In the genomic region with DNA sequence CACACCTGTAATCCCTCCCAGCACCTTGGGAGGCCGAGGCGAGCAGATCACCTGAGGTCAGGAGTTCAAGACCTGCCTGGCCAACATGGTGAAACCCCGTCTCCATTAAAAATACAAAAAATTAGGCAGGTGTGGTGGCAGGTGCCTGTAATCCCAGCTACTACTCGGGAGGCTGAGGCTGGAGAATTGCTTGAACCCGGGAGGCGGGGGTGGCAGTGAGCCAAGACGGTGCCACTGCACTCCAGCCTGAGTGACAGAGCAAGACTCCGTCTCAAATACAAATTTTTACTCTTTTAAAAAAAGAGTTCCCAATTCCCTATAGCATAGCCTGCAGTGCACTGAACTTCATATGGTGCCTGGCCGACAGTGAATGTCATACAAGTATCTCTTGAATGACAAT, we compare ENCODE assay signal across 8 cellular contexts. TPM values are rescaled to one million over a fixed set of nuclear protein-coding genes. Genes with fewer than 3 reads are reported as not detected.
DNase-seq lines count a peak whose midpoint lies in the region; ATAC-seq and TF ChIP-seq lines count a peak whose summit lies in the region.
"Not testable (repeated sequence)": the region's sequence is repeated elsewhere in the genome, so short reads cannot be mapped to it uniquely, and the experiment has no call there.

No MANE protein-coding gene starts in this region.

- H3K9me3 ChIP-seq in Caco-2; IMR-90 (ENCODE audit: control insufficient read depth, insufficient read depth, low read length); duodenal mucosa (ENCODE audit: control insufficient read depth in 1 of 2, low read length in 2 of 2); iPS-18a (ENCODE audit: control insufficient read depth, low read depth, low read length); neural cell (ENCODE audit: low read length); transverse colon: not testable (repeated sequence)

- H2AFZ ChIP-seq in IMR-90 (replicated peaks; ENCODE audit: low read length, poor library complexity); neural cell (ENCODE audit: low read depth, low read length): not testable (repeated sequence)

- POLR2A ChIA-PET in Caco-2 (lab: Charles Lee); IMR-90 (lab: Charles Lee; ENCODE audit: unreplicated experiment): not testable (repeated sequence)

- TF ChIP-seq EP300 in neural cell (conservative IDR thresholded peaks at IDR 0.05; ENCODE audit: poor library complexity, severe bottlenecking); transverse colon (IDR thresholded peaks at IDR 0.05; ENCODE audit: low read depth): not testable (repeated sequence)

- H3K9me3 Mint-ChIP-seq in Caco-2 (ENCODE audit: unreplicated experiment); T-helper 1 cell treated with Interleukin-12 subunit alpha and Interleukin-12 subunit beta and Interleukin-4 antibody, amounts not matched to agents 30 μg/mL and 1 μg/mL, for 36 hours; activated naive CD4-positive, alpha-beta T cell treated with anti-CD3 and anti-CD28 coated beads, Interleukin-2, amount 10 ng/mL, durations not matched to agents 7 days and 5 days: not testable (repeated sequence)

- not testable (repeated sequence) for H3K36me3 Mint-ChIP-seq in Caco-2 (ENCODE audit: insufficient read depth, unreplicated experiment)
- peaks cover 13% of the 10 kb centered on the region for H3K36me3 Mint-ChIP-seq in T-helper 1 cell treated with Interleukin-12 subunit alpha and Interleukin-12 subunit beta and Interleukin-4 antibody, amounts not matched to agents 30 μg/mL and 1 μg/mL, for 36 hours (ENCODE audit: low read depth)
- H3K36me3 Mint-ChIP-seq in activated naive CD4-positive, alpha-beta T cell treated with anti-CD3 and anti-CD28 coated beads, Interleukin-2, amount 10 ng/mL, durations not matched to agents 7 days and 5 days = peaks cover 16% of the 10 kb centered on the region

- H3K18ac ChIP-seq in IMR-90 (ENCODE audit: low read depth, low read length) = not testable (repeated sequence)

- not testable (repeated sequence) for H3K9ac ChIP-seq in IMR-90 (ENCODE audit: low read depth, low read length); iPS-18a (ENCODE audit: low read length)
- H3K9ac ChIP-seq in duodenal mucosa (ENCODE audit: low read depth in 1 of 2, low read length in 2 of 2) (peak overlapping the region in 1 of 2 donors; percentile 87), neural cell (ENCODE audit: low read length) (peak overlapping the region; percentile 92)

- not testable (repeated sequence) for H3K9me1 ChIP-seq in IMR-90 (ENCODE audit: insufficient read depth, low read length)

- H3K4ac ChIP-seq in IMR-90 (ENCODE audit: low read depth, low read length) = not testable (repeated sequence)

- not testable (repeated sequence) for H3K36me3 ChIP-seq in Caco-2 (ENCODE audit: control insufficient read depth, insufficient read depth, low read length); IMR-90 (ENCODE audit: control insufficient read depth, insufficient read depth, low read length); duodenal mucosa (ENCODE audit: control insufficient read depth in 1 of 2, insufficient read depth in 2 of 2, low read length in 2 of 2); iPS-18a (ENCODE audit: control insufficient read depth, low read depth, low read length); neural cell (ENCODE audit: insufficient read depth, low read length); transverse colon

- not testable (repeated sequence) for H4K8ac ChIP-seq in IMR-90 (ENCODE audit: low read depth in 2 of 2, low read length in 2 of 2)

- dilution Hi-C loops in IMR-90 (cut with HindIII; ENCODE audit: low sequenced_read_pairs, unreplicated experiment) = not testable (repeated sequence)

- H4K5ac ChIP-seq in IMR-90 (ENCODE audit: low read depth, low read length) = not testable (repeated sequence)

- not testable (repeated sequence) for TF ChIP-seq CTCF in Caco-2 (IDR thresholded peaks at IDR 0.05; ENCODE audit: insufficient read depth in 1 of 2, low read depth in 1 of 2, low read length in 1 of 2, severe bottlenecking in 1 of 2, unreplicated experiment in 1 of 2); IMR-90 (conservative IDR thresholded peaks at IDR 0.05; ENCODE audit: low read depth, low read length); neural cell (IDR thresholded peaks at IDR 0.05; ENCODE audit: poor library complexity, severe bottlenecking); transverse colon (IDR thresholded peaks at IDR 0.05)

- H3K9me2 ChIP-seq in neural cell (ENCODE audit: insufficient read depth, low read length) = not testable (repeated sequence)

- not testable (repeated sequence) for H3K27me3 ChIP-seq in Caco-2 (replicated peaks; ENCODE audit: control insufficient read depth, insufficient read depth, low read length); IMR-90 (ENCODE audit: control insufficient read depth, insufficient read depth, low read length); duodenal mucosa (ENCODE audit: control insufficient read depth in 1 of 2, insufficient read depth in 2 of 2, low read length in 2 of 2); iPS-18a (ENCODE audit: control insufficient read depth, insufficient read depth, low read length); neural cell (ENCODE audit: insufficient read depth, low read depth, low read length); transverse colon

- H2BK120ac ChIP-seq in IMR-90 (ENCODE audit: low read depth, low read length) = not testable (repeated sequence)

- TF ChIP-seq RAD21 in IMR-90 (IDR thresholded peaks at IDR 0.05; ENCODE audit: low read length); neural cell (conservative IDR thresholded peaks at IDR 0.05): not testable (repeated sequence)

- H3K4me1 ChIP-seq in Caco-2; IMR-90 (ENCODE audit: control insufficient read depth, insufficient read depth, low read length): not testable (repeated sequence)
- H3K4me1 ChIP-seq in duodenal mucosa (ENCODE audit: control insufficient read depth in 1 of 2, insufficient read depth in 2 of 2, low read length in 2 of 2) (peaks cover 25 to 33% of the 10 kb centered on the region in 2 donors), iPS-18a (ENCODE audit: control insufficient read depth, low read depth, low read length) (peaks cover 16% of the 10 kb centered on the region), transverse colon (peaks cover 12 to 41% (median 32%) of the 10 kb centered on the region in 4 donors)

- CTCF ChIA-PET in Caco-2 (lab: Charles Lee); IMR-90 (lab: Yijun Ruan, JAX); activated naive CD4-positive, alpha-beta T cell treated with anti-CD3 and anti-CD28 coated beads, Interleukin-2, amount 10 ng/mL, durations not matched to agents 7 days and 5 days (lab: Charles Lee): not testable (repeated sequence)

- H3K27ac Mint-ChIP-seq in Caco-2 (ENCODE audit: unreplicated experiment) = peak overlapping the region; percentile 82
- H3K27ac Mint-ChIP-seq in T-helper 1 cell treated with Interleukin-12 subunit alpha and Interleukin-12 subunit beta and Interleukin-4 antibody, amounts not matched to agents 30 μg/mL and 1 μg/mL, for 36 hours; activated naive CD4-positive, alpha-beta T cell treated with anti-CD3 and anti-CD28 coated beads, Interleukin-2, amount 10 ng/mL, durations not matched to agents 7 days and 5 days: not testable (repeated sequence)

- peaks cover 18% of the 10 kb centered on the region for H3K4me1 Mint-ChIP-seq in Caco-2 (ENCODE audit: low read depth, unreplicated experiment)
- H3K4me1 Mint-ChIP-seq in T-helper 1 cell treated with Interleukin-12 subunit alpha and Interleukin-12 subunit beta and Interleukin-4 antibody, amounts not matched to agents 30 μg/mL and 1 μg/mL, for 36 hours (ENCODE audit: low read depth) = peaks cover 32% of the 10 kb centered on the region
- peaks cover 54% of the 10 kb centered on the region for H3K4me1 Mint-ChIP-seq in activated naive CD4-positive, alpha-beta T cell treated with anti-CD3 and anti-CD28 coated beads, Interleukin-2, amount 10 ng/mL, durations not matched to agents 7 days and 5 days

- not testable (repeated sequence) for H3K27ac ChIP-seq in IMR-90 (ENCODE audit: insufficient read depth, low read length); duodenal mucosa (ENCODE audit: low read depth, low read length); iPS-18a (ENCODE audit: low read length); neural cell (ENCODE audit: low read length)
- H3K27ac ChIP-seq in transverse colon = peak overlapping the region in 3 of 4 donors; percentile 97 to 99 (median 98)

- H4K91ac ChIP-seq in IMR-90 (ENCODE audit: insufficient read depth, low read depth, low read length) = not testable (repeated sequence)

- H3K79me1 ChIP-seq in IMR-90 (ENCODE audit: low read depth in 1 of 2, low read length in 2 of 2) = peaks cover 8 to 17% of the 10 kb centered on the region in 2 experiments; a peak in 3 of 4 replicates

- H2BK15ac ChIP-seq in IMR-90 (ENCODE audit: low read depth, low read length) = not testable (repeated sequence)

- H3K56ac ChIP-seq in IMR-90 (ENCODE audit: extremely low read depth, insufficient read depth, low read length) = not testable (repeated sequence)

- H3K4me3 ChIP-seq in Caco-2 (ENCODE audit: low read depth, low read length) = peak overlapping the region; percentile 96; the same call in 1 of the 2 replicates
- 0 out of 2 replicates have a peak overlapping the region, but pooled peaks have one; percentile 17 for H3K4me3 ChIP-seq in IMR-90 (ENCODE audit: insufficient read depth, low read depth, low read length)
- peak overlapping the region; percentile 96 to 99 for H3K4me3 ChIP-seq in duodenal mucosa (ENCODE audit: low read depth in 1 of 2, low read length in 2 of 2)
- H3K4me3 ChIP-seq in iPS-18a (ENCODE audit: low read length) = peak overlapping the region; percentile 83
- H3K4me3 ChIP-seq in neural cell (ENCODE audit: low read length) = peak overlapping the region; percentile 69
- H3K4me3 ChIP-seq in transverse colon = peak overlapping the region in 2 of 4 donors; percentile 74 to 75

- intact Hi-C loops in Caco-2 (cut with micrococcal nuclease; ENCODE audit: unreplicated experiment) = loop anchor here (1.0 to 10.0 kb wide), 3 partner anchors 85 to 362 kb away; no protein-coding TSS in a partner anchor
- intact Hi-C loops in IMR-90 (cut with micrococcal nuclease) = loop anchor here (5.0 kb wide), 2 partner anchors 87 to 1052 kb away; no protein-coding TSS in a partner anchor
- intact Hi-C loops in transverse colon (cut with DNase I; ENCODE audit: low total_unique reads) = not testable (repeated sequence)

- not testable (repeated sequence) for H3F3A ChIP-seq in neural cell (ENCODE audit: insufficient read depth, low read length, poor library complexity, severe bottlenecking)

- TF ChIP-seq POLR2A in IMR-90 (IDR thresholded peaks at IDR 0.05; ENCODE audit: low read depth, low read length); transverse colon (IDR thresholded peaks at IDR 0.05): not testable (repeated sequence)

- ATAC-seq in IMR-90 (ENCODE audit: low read depth) = not testable (repeated sequence)

- not testable (repeated sequence) for DNase-seq in Caco-2; IMR-90; activated naive CD4-positive, alpha-beta T cell treated with anti-CD3 and anti-CD28 coated beads, Interleukin-2, amount 10 ng/mL, durations not matched to agents 7 days and 5 days; transverse colon

- not testable (repeated sequence) for H3K27me3 Mint-ChIP-seq in Caco-2 (ENCODE audit: insufficient read depth, unreplicated experiment); T-helper 1 cell treated with Interleukin-12 subunit alpha and Interleukin-12 subunit beta and Interleukin-4 antibody, amounts not matched to agents 30 μg/mL and 1 μg/mL, for 36 hours (ENCODE audit: low read depth); activated naive CD4-positive, alpha-beta T cell treated with anti-CD3 and anti-CD28 coated beads, Interleukin-2, amount 10 ng/mL, durations not matched to agents 7 days and 5 days

- not testable (repeated sequence) for H2BK5ac ChIP-seq in IMR-90 (ENCODE audit: low read depth, low read length, poor library complexity, severe bottlenecking)

- in situ Hi-C loops in IMR-90 (cut with MboI; ENCODE audit: low sequenced_read_pairs); transverse colon (cut with MboI; ENCODE audit: low pct_ligation_motif_present in 1 of 4, low pct_unique_long_range_greater_than_20kb in 1 of 4, low sequenced_read_pairs in 3 of 4): not testable (repeated sequence)

- peak overlapping the region; percentile 87 for H3K4me3 Mint-ChIP-seq in Caco-2 (ENCODE audit: unreplicated experiment)
- H3K4me3 Mint-ChIP-seq in T-helper 1 cell treated with Interleukin-12 subunit alpha and Interleukin-12 subunit beta and Interleukin-4 antibody, amounts not matched to agents 30 μg/mL and 1 μg/mL, for 36 hours = peak overlapping the region; percentile 100
- peak overlapping the region; percentile 95 for H3K4me3 Mint-ChIP-seq in activated naive CD4-positive, alpha-beta T cell treated with anti-CD3 and anti-CD28 coated beads, Interleukin-2, amount 10 ng/mL, durations not matched to agents 7 days and 5 days

- not testable (repeated sequence) for H2AK5ac ChIP-seq in IMR-90 (ENCODE audit: low read depth, low read length)

- BruUV-seq in Caco-2 (replicated peaks; lab: Mats Ljungman, UMichigan); IMR-90 (replicated peaks; lab: Mats Ljungman, UMichigan): not testable (repeated sequence)

- H3K4me2 ChIP-seq in IMR-90 (ENCODE audit: low read depth, low read length) = peak overlapping the region; percentile 87
- peak overlapping the region; percentile 71 for H3K4me2 ChIP-seq in neural cell (ENCODE audit: low read length)

- H2BK20ac ChIP-seq in IMR-90 (ENCODE audit: low read depth, low read length) = not testable (repeated sequence)

- H4K20me1 ChIP-seq in IMR-90 (ENCODE audit: insufficient read depth, low read length) = peaks cover 48% of the 10 kb centered on the region
- not testable (repeated sequence) for H4K20me1 ChIP-seq in neural cell (ENCODE audit: insufficient read depth)

- not testable (repeated sequence) for H2AK9ac ChIP-seq in IMR-90 (replicated peaks; ENCODE audit: low read depth, low read length, poor library complexity)

- WGBS in IMR-90 (ENCODE audit: extremely low coverage in 2 of 2, insufficient read length in 1 of 2), 2 experiments = no CpG with 5 or more reads among the region's 9 CpGs
- WGBS in transverse colon (ENCODE audit: low coverage in 1 of 2), 2 donors = 56 to 58% methylated on average over 1 to 9 of the region's 9 CpGs

- H3K14ac ChIP-seq in IMR-90 (replicated peaks; ENCODE audit: low read depth, low read length) = not testable (repeated sequence)

- not testable (repeated sequence) for H3K23ac ChIP-seq in IMR-90 (ENCODE audit: low read depth, low read length)

- peaks cover 65% of the 10 kb centered on the region for H3K79me2 ChIP-seq in neural cell (replicated peaks; ENCODE audit: insufficient read depth, low read length)

RNA-seq across cellular contexts. Expression of a gene that starts 2.4 kb away (rescaled TPM):
- 45.9 and 46.9 TPM in 2 replicates for total RNA-seq in Caco-2 (2022)
- total RNA-seq in IMR-90 (2012; rRNA removed) = 35.0 and 44.4 TPM in 2 replicates
- polyA plus RNA-seq in IMR-90 (2012; rRNA removed) = 12.8 and 17.8 TPM in 2 replicates
- polyA plus RNA-seq in IMR-90 (2012; cell fraction: cytosol; rRNA removed) = 4.6 and 5.4 TPM in 2 replicates
- polyA plus RNA-seq in IMR-90 (2012; cell fraction: nucleus; rRNA removed; ENCODE audit: low replicate concordance) = 3.6 and 10.8 TPM in 2 replicates
- 71.9 and 72.3 TPM in 2 replicates for polyA plus RNA-seq in neural cell
- polyA minus RNA-seq in neural cell = 156 and 161 TPM in 2 replicates
- 100 to 1,000 TPM in 2 of 4 donors, 10 to 100 TPM in 2; 52.3 to 190 (median 109) TPM for total RNA-seq in transverse colon
